8 cellular contexts compared by ENCODE assay signal in genomic region chr2:200578778-200579177, GRCh38. TPM values are rescaled to one million over a fixed set of nuclear protein-coding genes. Genes with fewer than 3 reads are reported as not detected.
A peak's percentile ranks its signal among the peaks of the same experiment; 100 is the strongest.
DNase-seq lines count a peak whose midpoint lies in the region; ATAC-seq and TF ChIP-seq lines count a peak whose summit lies in the region.

No MANE protein-coding gene starts in this region.

- H3K4me3 ChIP-seq in cardiac fibroblast (replicated peaks in 1 of 2; ENCODE audit: low read depth in 2 of 2, low read length in 2 of 2): no peak overlapping the region

- peak; percentile 24 for DNase-seq in LoVo (ENCODE audit: low spot score)
- peak; percentile 61 to 77 for DNase-seq in cardiac fibroblast (ENCODE audit: low read depth in 2 of 2)
- DNase-seq in osteocyte (ENCODE audit: extremely low spot score, unreplicated experiment): no peak
- no peak for DNase-seq in GF-D8 (lab: John Stamatoyannopoulos, UW)
- no peak for DNase-seq in G401 (ENCODE audit: low spot score)
- DNase-seq in activated naive CD4-positive, alpha-beta T cell treated with Interleukin-2 at 50 U/mL for 16 hours: no peak

- peaks cover 4% of the 10 kb centered on the region for H3K36me3 Mint-ChIP-seq in osteocyte (ENCODE audit: unreplicated experiment)

- ATAC-seq in HG02610 (IDR thresholded peaks at IDR 0.05; ENCODE audit: unreplicated experiment): no peak

- in situ Hi-C loops in G401 (cut with HindIII; ENCODE audit: low sequenced_read_pairs): no loop called here

- TF ChIP-seq CTCF in GM12872 (IDR thresholded peaks at IDR 0.05; ENCODE audit: insufficient read depth, low read depth, low read length) (peak; percentile 54), cardiac fibroblast (IDR thresholded peaks at IDR 0.05; ENCODE audit: low read depth, low read length) (peak; percentile 72), osteocyte (IDR thresholded peaks at IDR 0.05) (peak; percentile 43)

- H3K27me3 Mint-ChIP-seq in osteocyte (ENCODE audit: unreplicated experiment): no peaks in the 10 kb centered on the region

- no peak overlapping the region for H3K4me3 Mint-ChIP-seq in osteocyte (ENCODE audit: unreplicated experiment)

- no peaks in the 10 kb centered on the region for H3K4me1 Mint-ChIP-seq in osteocyte (ENCODE audit: unreplicated experiment)

- no peak overlapping the region for H3K27ac Mint-ChIP-seq in osteocyte (ENCODE audit: unreplicated experiment)

- H3K9me3 Mint-ChIP-seq in osteocyte (ENCODE audit: unreplicated experiment): no peaks in the 10 kb centered on the region

RNA-seq across cellular contexts. Expression of gene AOX1, which starts 7.0 kb away (rescaled TPM):
- 0.97 and 1.7 TPM in 2 replicates for total RNA-seq in osteocyte
- total RNA-seq in G401 (2014; rRNA removed; shearing (Covaris generic)): not detected in 2 replicates

RNA-seq across cellular contexts. Expression of gene SGO2, which starts 52.8 kb away (rescaled TPM):
- 5.2 and 5.7 TPM in 2 replicates for total RNA-seq in osteocyte
- 2.6 and 8.6 TPM in 2 replicates for total RNA-seq in G401 (2014; rRNA removed; shearing (Covaris generic))

Comparison
In these comparisons a context has a peak if more than half of its experiments do, and no peak if none do; other contexts are left out.
1. DNase-seq: peak in LoVo (single experiment) and cardiac fibroblast (2 of 2); none in osteocyte (single experiment), GF-D8 (single experiment), G401 (single experiment) and activated naive CD4-positive, alpha-beta T cell treated with Interleukin-2 at 50 U/mL for 16 hours (single experiment).
2. Peak in every context shown above with its lines, with median percentiles within 50 percentile points of each other: CTCF ChIP-seq.